Comparison of ENCODE assay signal across 34 cellular contexts in the genomic region with DNA sequence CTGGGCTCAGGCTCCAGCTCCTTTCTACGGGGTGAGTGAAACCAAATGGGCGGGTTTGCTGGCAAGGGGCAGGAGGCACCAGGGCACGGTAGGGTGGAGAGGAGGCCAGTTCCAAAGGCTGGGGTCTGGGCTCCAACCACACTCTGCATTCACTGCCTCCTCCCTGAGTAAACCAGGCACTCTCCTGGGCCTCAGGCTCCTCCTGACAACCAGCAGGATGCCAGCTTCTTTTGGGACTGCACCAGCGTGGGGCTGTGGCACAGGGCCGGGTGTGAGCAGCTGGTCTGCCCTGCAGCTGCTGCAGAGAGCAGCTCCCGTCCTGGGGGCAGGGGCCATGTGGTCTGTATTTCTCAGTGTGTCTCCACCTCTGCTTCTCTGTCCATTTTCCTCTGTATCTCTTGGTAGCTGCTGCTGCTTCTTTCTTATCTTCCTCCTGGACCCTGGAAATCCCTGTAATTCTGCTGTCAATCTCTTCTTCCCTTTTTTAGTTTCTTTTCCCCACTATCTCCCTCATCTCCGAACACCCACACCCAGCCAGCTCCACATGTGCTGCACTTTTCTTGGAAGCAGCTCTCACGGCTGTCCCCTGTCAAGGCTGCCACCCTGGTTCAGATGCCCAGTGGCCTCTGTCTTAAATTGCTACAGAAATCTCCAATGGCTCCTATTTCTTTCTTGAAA. TPM values are rescaled to one million over a fixed set of nuclear protein-coding genes. Genes with fewer than 3 reads are reported as not detected.
DNase-seq lines count a peak whose midpoint lies in the region; ATAC-seq, FAIRE-seq and TF ChIP-seq lines count a peak whose summit lies in the region.
"Had no signal": no experiment of that assay in that cellular context is flagged by ENCODE, and none has a peak within 500 bp of the region (broad histone marks: within the 10 kb centered on the region; RNA-seq: fewer than 3 reads in every experiment).

No MANE protein-coding gene starts in this region.

- TF ChIP-seq CTCF in D721Med (IDR thresholded peaks at IDR 0.05; ENCODE audit: insufficient read depth, missing control alignments) = no peak

- no peak for ATAC-seq in GM21526 (IDR thresholded peaks at IDR 0.05; ENCODE audit: low FRiP score, unreplicated experiment)
- ATAC-seq: GM12878; left lobe of liver; stimulated activated naive CD8-positive, alpha-beta T cell treated with anti-CD3 and anti-CD28 coated beads, Interleukin-15, amount 100 ng/mL, for 72 hours; T-helper 17 cell had no signal

- DNase-seq in D721Med (ENCODE audit: insufficient read length, low spot score) = peak; percentile 8
- peak; percentile 31 for DNase-seq in MV-4-11 (lab: John Stamatoyannopoulos, UW)
- DNase-seq in SK-N-DZ (ENCODE audit: low spot score) = peak; percentile 32
- peak; percentile 75 for DNase-seq in myocyte (ENCODE audit: low read depth)
- DNase-seq in NAMALWA (ENCODE audit: low spot score) = no peak
- DNase-seq in activated effector memory CD4-positive, alpha-beta T cell treated with Interleukin-2 at 50 U/mL for 16 hours = no peak
- DNase-seq in SKM-1 treated with dmso at 0.1 percent for 144 hours (lab: John Stamatoyannopoulos, UW; ENCODE audit: unreplicated experiment) = no peak
- DNase-seq: activated CD4-positive, alpha-beta T cell treated with anti-CD3 and anti-CD28 coated beads, Interleukin-2, amount 50 U/mL, for 48 hours; activated CD4-positive, CD25-positive, alpha-beta regulatory T cell treated with anti-CD3 and anti-CD28 coated beads, Interleukin-2, amount 50 U/mL, for 72 hours; activated naive CD4-positive, alpha-beta T cell treated with anti-CD3 and anti-CD28 coated beads for 36 hours; AML-193; CD4-positive, alpha-beta T cell; central memory CD4-positive, alpha-beta T cell; cortex of kidney; effector memory CD4-positive, alpha-beta T cell; erythroblast; H9; Kasumi-1; NCI-H1092; NCI-H1930; nephron progenitor cell; ovary; stimulated activated CD8-positive, alpha-beta memory T cell treated with anti-CD3 and anti-CD28 coated beads, Interleukin-4, amount 100 ng/mL, for 48 hours; stimulated activated naive CD8-positive, alpha-beta T cell treated with anti-CD3 and anti-CD28 coated beads, Interleukin-15, amount 100 ng/mL, for 72 hours; T-helper 17 cell; uterus had no signal

- no peak for FAIRE-seq in D721Med (lab: Jason Lieb, UNC)
- FAIRE-seq: GM12878 had no signal

RNA-seq across cellular contexts. Expression of a gene that starts 54.9 kb away (rescaled TPM):
- polyA plus RNA-seq in SK-N-DZ (2014; cell fraction: cytosol; rRNA removed) = not detected in 2 replicates
- not detected in 2 replicates for polyA plus RNA-seq in SK-N-DZ (2014; cell fraction: nucleus; rRNA removed)
- not detected in 2 replicates for total RNA-seq in myocyte
- not detected for polyA plus RNA-seq in myocyte (2012)
- total RNA-seq: A673; activated naive CD4-positive, alpha-beta T cell treated with anti-CD3 and anti-CD28 coated beads for 36 hours; activated T-helper 1 cell treated with anti-CD3 and anti-CD28 coated beads, Interleukin-12 subunit alpha, Interleukin-12 subunit beta, Interleukin-2, Interleukin-4 antibody, amounts not matched to agents 30 ng/mL and 10 ng/mL and 1 ng/mL, durations not matched to agents 14 hours and 24 hours and 36 hours; CD4-positive, alpha-beta T cell; GM12878; H9; left lobe of liver; ovary; RPMI7951; SK-MEL-5; T-helper 17 cell; uterus had no signal
- polyA plus RNA-seq: adipose tissue, GM12878, ovary had no signal

Comparison
In these comparisons a context has a peak if more than half of its experiments do, and no peak if none do; other contexts are left out.
1. DNase-seq: peak in D721Med (single experiment), MV-4-11 (single experiment), SK-N-DZ (single experiment) and myocyte (single experiment); none in NAMALWA (single experiment), activated effector memory CD4-positive, alpha-beta T cell treated with Interleukin-2 at 50 U/mL for 16 hours (single experiment) and SKM-1 treated with dmso at 0.1 percent for 144 hours (single experiment).